21 cellular contexts compared by ENCODE assay signal in the genomic region with DNA sequence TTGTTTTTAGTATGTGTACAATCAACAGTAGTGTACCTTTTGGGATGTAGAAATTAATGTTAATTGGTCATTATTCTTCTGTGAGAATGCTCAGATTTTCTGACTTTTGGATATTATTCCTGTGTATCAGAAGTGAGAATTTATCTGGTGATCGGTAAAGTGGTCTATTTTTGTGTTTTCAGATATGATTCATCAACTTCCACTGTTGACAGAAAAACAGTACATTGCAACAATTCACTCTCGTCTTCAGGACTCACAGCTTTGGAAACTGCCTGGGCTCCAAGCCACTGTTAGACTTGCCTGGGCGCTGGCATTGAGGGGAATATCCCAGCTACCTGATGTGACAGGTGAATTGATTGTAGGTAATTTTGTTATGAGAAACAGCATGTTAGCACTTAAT.
"Had no signal": no experiment of that assay in that cellular context is flagged by ENCODE, and none has a peak within 500 bp of the region (broad histone marks: within the 10 kb centered on the region; RNA-seq: fewer than 3 reads in every experiment).

No MANE protein-coding gene starts in this region.

- H3K9ac ChIP-seq: SK-N-SH had no signal

- H3K27me3 ChIP-seq: MG63 had no signal

- ATAC-seq: Panc1, PC-3 had no signal

- DNase-seq: Karpas-422; KG1; MG63; NCI-H1092; NCI-H1105 treated with DMSO at 0.1 percent for 48 hours; NCI-H1417 treated with DMSO at 0.1 percent for 48 hours; NCI-H146; NCI-H1694 treated with DMSO at 0.1 percent for 48 hours; NCI-H1930; NCI-H2081; NCI-H2107; NCI-H2227 treated with DMSO at 0.1 percent for 48 hours; NCI-H524 treated with DMSO at 0.1 percent for 48 hours; NCI-H69; NCI-H774; NK-92 treated with Interleukin-12 subunit alpha and Interleukin-12 subunit beta, amount 100 ng/mL, for 24 hours; PC-3; SHP77; SK-N-SH had no signal

- H3K9me3 ChIP-seq: MG63, SK-N-SH had no signal

- H3K4me2 ChIP-seq: SK-N-SH had no signal

- H3K27ac ChIP-seq: RWPE1 had no signal

- H3K4me3 ChIP-seq: MG63 had no signal
